21 cellular contexts compared by ENCODE assay signal in genomic region chr13:99717959-99718674, GRCh38.
DNase-seq lines count a peak whose midpoint lies in the region; FAIRE-seq and TF ChIP-seq lines count a peak whose summit lies in the region.
"Had no signal": no experiment of that assay in that cellular context is flagged by ENCODE, and none has a peak within 500 bp of the region (broad histone marks: within the 10 kb centered on the region; RNA-seq: fewer than 3 reads in every experiment).

No MANE protein-coding gene starts in this region.

- H3F3A ChIP-seq in neural progenitor cell (ENCODE audit: low read depth), result peaks cover 41% of the 10 kb centered on the region

- peak in 1 of 2 experiments; percentile 78; a peak in 1 of 3 replicates for TF ChIP-seq EP300 in H1 (IDR thresholded peaks at IDR 0.05; ENCODE audit: borderline replicate concordance in 1 of 2, low read depth in 2 of 2, low read length in 2 of 2)

- H2BK12ac ChIP-seq in H1 (ENCODE audit: low read depth, low read length), result peak overlapping the region; percentile 22; the same call in 1 of the 2 replicates

- no peak overlapping the region for H3K23ac ChIP-seq in H1 (ENCODE audit: insufficient read length)

- TF ChIP-seq RAD21 in H1 (IDR thresholded peaks at IDR 0.05 in 1 of 2, conservative IDR thresholded peaks at IDR 0.05 in 1 of 2; ENCODE audit: low read depth in 2 of 2, low read length in 2 of 2), result 0 out of 4 replicates have a peak, but pooled peaks of 1 of the 2 experiments have one; percentile 5

- TF ChIP-seq POLR2A in H1 (IDR thresholded peaks at IDR 0.05; ENCODE audit: control extremely low read depth in 1 of 2, low read depth in 2 of 2, low read length in 2 of 2), result no peak

- H3K36me3 Mint-ChIP-seq in neural progenitor cell, result peaks cover 3% of the 10 kb centered on the region
- H3K36me3 Mint-ChIP-seq: CD14-positive monocyte; CD8-positive, alpha-beta T cell had no signal

- H3K4ac ChIP-seq in H1 (replicated peaks; ENCODE audit: insufficient read length, low read depth, low read length), result no peak overlapping the region

- no peak overlapping the region for H3K4me3 Mint-ChIP-seq in neural progenitor cell
- H3K4me3 Mint-ChIP-seq: CD14-positive monocyte; CD8-positive, alpha-beta T cell had no signal

- no peak overlapping the region for H2BK15ac ChIP-seq in H1 (ENCODE audit: low read length)

- H3K9me3 Mint-ChIP-seq in neural progenitor cell, result peaks cover 5% of the 10 kb centered on the region
- H3K9me3 Mint-ChIP-seq: CD8-positive, alpha-beta T cell had no signal

- H3K36me3 ChIP-seq in HUES48 (ENCODE audit: control insufficient read depth, insufficient read depth, low read length), result no peaks in the 10 kb centered on the region
- no peaks in the 10 kb centered on the region for H3K36me3 ChIP-seq in H1 (ENCODE audit: control insufficient read depth in 2 of 4, insufficient read depth in 4 of 4, low read length in 3 of 4)
- H3K36me3 ChIP-seq in iPS DF 6.9 (ENCODE audit: control insufficient read depth, insufficient read depth, low read length), result no peaks in the 10 kb centered on the region
- H3K36me3 ChIP-seq in neural progenitor cell, result no peaks in the 10 kb centered on the region

- H3K27me3 ChIP-seq in HUES48 (ENCODE audit: control insufficient read depth, insufficient read depth, low read length) (no peaks in the 10 kb centered on the region), H1 (replicated peaks in 1 of 4; ENCODE audit: control insufficient read depth in 3 of 4, extremely low read depth in 1 of 4, insufficient read depth in 3 of 4, low read length in 3 of 4) (no peaks in the 10 kb centered on the region), iPS DF 6.9 (ENCODE audit: control insufficient read depth, insufficient read depth, low read length) (no peaks in the 10 kb centered on the region), neural progenitor cell (no peaks in the 10 kb centered on the region)

- no peak overlapping the region for H3K14ac ChIP-seq in H1 (ENCODE audit: insufficient read length)

- H3K4me1 Mint-ChIP-seq in neural progenitor cell, result peaks cover 39% of the 10 kb centered on the region

- H3K27ac ChIP-seq in HUES48 (ENCODE audit: low read depth, low read length), result peak overlapping the region; percentile 87
- H3K27ac ChIP-seq in H1 (ENCODE audit: low read depth, low read length), result peak overlapping the region; percentile 59; the same call in 1 of the 2 replicates
- H3K27ac ChIP-seq in iPS DF 6.9 (ENCODE audit: low read length), result peak overlapping the region; percentile 97
- H3K27ac ChIP-seq in neural progenitor cell, result no peak overlapping the region
- H3K27ac ChIP-seq: GM23248 had no signal

- POLR2A ChIA-PET in H1 (lab: Charles Lee; ENCODE audit: partially characterized antibody), result interaction anchor here (0.9 to 2.2 kb wide), 4 partner anchors 11 to 29 kb away, joined by 3 to 14 read pairs (median 4); no protein-coding TSS in a partner anchor

- peak overlapping the region; percentile 45 for H4K91ac ChIP-seq in H1 (replicated peaks; ENCODE audit: insufficient read length, low read length)

- CTCF ChIA-PET in H1 (lab: Charles Lee; ENCODE audit: partially characterized antibody), result interaction anchor here (0.7 to 1.6 kb wide), 5 partner anchors 28 to 182 kb away, joined by 3 to 5 read pairs (median 4); no protein-coding TSS in a partner anchor

- no peaks in the 10 kb centered on the region for H3K79me1 ChIP-seq in H1 (ENCODE audit: low read depth, low read length)

- TF ChIP-seq CTCF in H1 (IDR thresholded peaks at IDR 0.05; ENCODE audit: control extremely low read depth in 1 of 3, insufficient read depth in 1 of 3, low read depth in 1 of 3, low read length in 3 of 3), result no peak
- TF ChIP-seq CTCF in neural progenitor cell (IDR thresholded peaks at IDR 0.05), result no peak

- DNase-seq in H1 (ENCODE audit: low read depth in 1 of 2, low spot score in 2 of 2) (no peak), iPS DF 6.9 (ENCODE audit: low read depth, low spot score) (peak; percentile 58), neural progenitor cell (ENCODE audit: low spot score) (no peak), DMS53 treated with DMSO at 0.1 percent for 48 hours (lab: John Stamatoyannopoulos, UW; ENCODE audit: unreplicated experiment) (no peak), SK-N-DZ (ENCODE audit: low spot score) (no peak), OCI-M2 (lab: John Stamatoyannopoulos, UW; ENCODE audit: unreplicated experiment) (no peak), NCI-H1105 treated with DMSO at 0.1 percent for 48 hours (lab: John Stamatoyannopoulos, UW) (no peak)
- DNase-seq: CD8-positive, alpha-beta T cell; COR-L47; DMS153; DND-41; GF-D8; GM23248; HCEC 1CT; IMR-90; KBM-7 had no signal

- H3K27ac Mint-ChIP-seq in neural progenitor cell, result peak overlapping the region; percentile 81
- H3K27ac Mint-ChIP-seq: CD14-positive monocyte; CD8-positive, alpha-beta T cell had no signal

- H3K4me3 ChIP-seq in HUES48 (ENCODE audit: low read depth, low read length), result peak overlapping the region; percentile 11; the same call in 1 of the 2 replicates
- peak overlapping the region in 1 of 4 experiments; percentile 25; a peak in 1 of 8 replicates for H3K4me3 ChIP-seq in H1 (ENCODE audit: extremely low read depth in 1 of 4, insufficient read depth in 2 of 4, low read depth in 3 of 4, low read length in 4 of 4)
- H3K4me3 ChIP-seq in iPS DF 6.9 (ENCODE audit: low read length), result no peak overlapping the region
- no peak overlapping the region for H3K4me3 ChIP-seq in neural progenitor cell
- H3K4me3 ChIP-seq: GM23248 had no signal

- H3K4me2 ChIP-seq in H1 (ENCODE audit: insufficient read depth in 1 of 2, low read depth in 2 of 2, low read length in 2 of 2) (peak overlapping the region; percentile 28 to 42; a peak in 1 of 4 replicates), neural progenitor cell (no peak overlapping the region)

- peaks cover 3% of the 10 kb centered on the region for H3K27me3 Mint-ChIP-seq in neural progenitor cell (ENCODE audit: insufficient read depth, low read depth)

- no peak overlapping the region for H2AK5ac ChIP-seq in H1 (ENCODE audit: low read depth, low read length)

- H3K4me1 ChIP-seq in HUES48 (ENCODE audit: control insufficient read depth, insufficient read depth, low read length) (peaks cover 30% of the 10 kb centered on the region), H1 (replicated peaks in 1 of 4; ENCODE audit: control insufficient read depth in 3 of 4, insufficient read depth in 4 of 4, low read length in 3 of 4) (peaks cover 3 to 13% (median 11%) of the 10 kb centered on the region in 4 experiments; a peak in 6 of 7 replicates), iPS DF 6.9 (ENCODE audit: control insufficient read depth, insufficient read depth, low read length) (no peaks in the 10 kb centered on the region), neural progenitor cell (peaks cover 37% of the 10 kb centered on the region)

- WGBS in H1 (ENCODE audit: extremely low coverage in 1 of 2, insufficient coverage in 1 of 2, insufficient read length in 1 of 2, insufficient replicate concordance in 2 of 2, low coverage in 1 of 2, low lambda C conversion rate in 2 of 2, missing lambda C conversion rate in 1 of 2), 2 experiments, result 20% methylated on average over 2 of the region's 2 CpGs; no CpG with 5 or more reads in 1 of the 2 experiments
- WGBS in iPS DF 6.9 (ENCODE audit: insufficient coverage, insufficient read length), result no CpG with 5 or more reads among the region's 2 CpGs

- H3K56ac ChIP-seq in H1 (replicated peaks; ENCODE audit: insufficient read length, low read depth, low read length), result peak overlapping the region; percentile 59

- H3K9me3 ChIP-seq in HUES48 (ENCODE audit: control insufficient read depth, insufficient read depth, low read length) (no peaks in the 10 kb centered on the region), H1 (ENCODE audit: insufficient read depth in 2 of 2, low read depth in 1 of 2, low read length in 1 of 2) (peaks cover 0 to 3% of the 10 kb centered on the region in 2 experiments; a peak in 1 of 4 replicates), iPS DF 6.9 (ENCODE audit: control insufficient read depth, insufficient read depth, low read length) (no peaks in the 10 kb centered on the region), neural progenitor cell (ENCODE audit: low read depth) (no peaks in the 10 kb centered on the region)

- peak overlapping the region; percentile 74 for H4K5ac ChIP-seq in H1 (ENCODE audit: insufficient read length, low read depth, low read length)

- FAIRE-seq in H1 (lab: Jason Lieb, UNC), result peak; percentile 82
- FAIRE-seq: D721Med, GM18507, HTR-8/SVneo had no signal

- no peak overlapping the region; the same call in 1 of the 2 replicates for H3K18ac ChIP-seq in H1 (ENCODE audit: extremely low read depth, low read length)

- H3K23me2 ChIP-seq in H1 (ENCODE audit: low read depth, low read length), result no peaks in the 10 kb centered on the region

- H3K79me2 ChIP-seq in H1 (ENCODE audit: control insufficient read depth in 1 of 2, insufficient read depth in 2 of 2, low read length in 2 of 2) (no peaks in the 10 kb centered on the region), neural progenitor cell (ENCODE audit: low read depth) (no peaks in the 10 kb centered on the region)

- peak overlapping the region; percentile 29 for H2BK120ac ChIP-seq in H1 (replicated peaks; ENCODE audit: low read depth, low read length)

- H2BK20ac ChIP-seq in H1 (ENCODE audit: low read length), result no peak overlapping the region; the same call in 1 of the 2 replicates

- H2BK5ac ChIP-seq in H1 (ENCODE audit: low read depth, low read length), result peak overlapping the region; percentile 83; the same call in 1 of the 2 replicates

- H4K20me1 ChIP-seq in H1 (replicated peaks in 1 of 2; ENCODE audit: control insufficient read depth in 1 of 2, insufficient read depth in 2 of 2, low read length in 2 of 2), result no peaks in the 10 kb centered on the region
- no peaks in the 10 kb centered on the region for H4K20me1 ChIP-seq in neural progenitor cell (ENCODE audit: low read depth)

- H3K9ac ChIP-seq in HUES48 (ENCODE audit: low read depth, low read length) (no peak overlapping the region), H1 (replicated peaks in 1 of 4; ENCODE audit: extremely low read depth in 1 of 4, low read depth in 3 of 4, low read length in 3 of 4) (no peak overlapping the region), neural progenitor cell (no peak overlapping the region)
- H3K9ac ChIP-seq: GM23248 had no signal

- H2AFZ ChIP-seq in H1 (ENCODE audit: low read length) (no peak overlapping the region), neural progenitor cell (replicated peaks) (no peak overlapping the region)
- H2AFZ ChIP-seq: GM23248 had no signal

- H4K8ac ChIP-seq in H1 (ENCODE audit: extremely low read depth, insufficient read depth, low read length), result no peak overlapping the region
